25 cellular contexts compared by ENCODE assay signal in the genomic region with DNA sequence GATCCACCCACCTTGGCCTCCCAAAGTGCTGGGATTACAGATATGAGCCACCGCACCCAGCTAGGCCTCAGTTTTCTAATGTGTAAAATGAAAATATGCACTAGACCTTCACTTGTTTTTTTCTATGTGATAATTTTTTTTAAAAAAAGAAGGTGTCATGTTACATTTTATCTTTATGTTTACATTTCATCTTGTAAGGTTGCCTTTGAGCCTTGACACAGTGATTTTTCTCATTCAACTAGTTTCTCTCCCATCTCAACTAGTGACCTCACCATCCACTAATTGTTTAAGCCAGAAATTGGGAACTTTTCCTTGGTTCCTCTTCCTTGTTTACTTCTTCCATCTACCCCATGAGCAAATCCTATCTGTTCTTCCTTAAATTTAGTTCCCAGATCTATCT. TPM values are rescaled to one million over a fixed set of nuclear protein-coding genes. Genes with fewer than 3 reads are reported as not detected.
DNase-seq lines count a peak whose midpoint lies in the region; ATAC-seq, FAIRE-seq and TF ChIP-seq lines count a peak whose summit lies in the region.
"Had no signal": no experiment of that assay in that cellular context is flagged by ENCODE, and none has a peak within 500 bp of the region (broad histone marks: within the 10 kb centered on the region; RNA-seq: fewer than 3 reads in every experiment).

No MANE protein-coding gene starts in this region.

- no peaks in the 10 kb centered on the region for H3K9me3 ChIP-seq in PC-3 (ENCODE audit: low read length)
- no peaks in the 10 kb centered on the region for H3K9me3 ChIP-seq in mammary epithelial cell (replicated peaks; ENCODE audit: insufficient read depth, low read length)
- H3K9me3 ChIP-seq in osteoblast (ENCODE audit: low read depth, low read length), result no peaks in the 10 kb centered on the region
- H3K9me3 ChIP-seq: body of pancreas, gastroesophageal sphincter, psoas muscle, upper lobe of right lung had no signal

- peak overlapping the region; percentile 46 for H3K27ac ChIP-seq in PC-3 (ENCODE audit: low read length)
- H3K27ac ChIP-seq in mammary epithelial cell (ENCODE audit: insufficient read depth, low read depth, low read length), result peak overlapping the region; percentile 65
- peak overlapping the region; percentile 51 for H3K27ac ChIP-seq in osteoblast (ENCODE audit: low read depth, low read length)
- H3K27ac ChIP-seq: body of pancreas, gastroesophageal sphincter, neural progenitor cell, psoas muscle, upper lobe of right lung had no signal

- H3K4me3 ChIP-seq in PC-3 (ENCODE audit: low read length) (no peak overlapping the region), mammary epithelial cell (replicated peaks in 1 of 3; ENCODE audit: insufficient read depth in 1 of 3, low read depth in 2 of 3, low read length in 3 of 3) (no peak overlapping the region), osteoblast (ENCODE audit: insufficient read depth, low read length) (no peak overlapping the region)
- H3K4me3 ChIP-seq: body of pancreas, gastroesophageal sphincter, HAP-1, neural progenitor cell, psoas muscle, upper lobe of right lung had no signal

- intact Hi-C loops in PC-3 (cut with micrococcal nuclease) (no loop called here), mammary epithelial cell (cut with micrococcal nuclease) (loop anchor here (1.0 to 5.0 kb wide), 2 partner anchors 36 to 101 kb away; no protein-coding TSS in a partner anchor)

- H3K4me1 ChIP-seq in PC-3 (ENCODE audit: insufficient read depth, low read length) (peaks cover 22% of the 10 kb centered on the region), mammary epithelial cell (ENCODE audit: insufficient read depth, low read length) (peaks cover 34% of the 10 kb centered on the region), osteoblast (ENCODE audit: insufficient read depth, low read length) (peaks cover 27% of the 10 kb centered on the region)
- H3K4me1 ChIP-seq: gastroesophageal sphincter, neural progenitor cell, psoas muscle, upper lobe of right lung had no signal

- FAIRE-seq in urothelium cell line (lab: Jason Lieb, UNC), result no peak
- FAIRE-seq: GM12891, small intestine had no signal

- H3K9ac ChIP-seq in PC-3 (ENCODE audit: low read length) (no peak overlapping the region), mammary epithelial cell (ENCODE audit: insufficient read depth, low read length) (no peak overlapping the region)
- H3K9ac ChIP-seq: neural progenitor cell had no signal

- DNase-seq in T-helper 1 cell, result no peak
- peak; percentile 29 for DNase-seq in PC-3
- no peak for DNase-seq in mammary epithelial cell
- no peak for DNase-seq in osteoblast (ENCODE audit: insufficient read length, low spot score, missing footprints)
- no peak for DNase-seq in urothelium cell line (ENCODE audit: low spot score)
- DNase-seq in KG1 (lab: John Stamatoyannopoulos, UW), result no peak
- DNase-seq in NCI-H1105 treated with DMSO at 0.1 percent for 48 hours (lab: John Stamatoyannopoulos, UW), result no peak
- DNase-seq: ACHN; activated T-cell treated with anti-CD3 and anti-CD28 coated beads, Interleukin-2, amount 50 U/mL, for 24 hours; body of pancreas; DMS 273 treated with DMSO at 0.1 percent for 48 hours; NCI-H146; NCI-H774; psoas muscle; small intestine; stimulated activated CD4-positive, alpha-beta T cell treated with anti-CD3 and anti-CD28 coated beads, Interleukin-4, amount 100 ng/mL, for 24 hours; upper lobe of right lung had no signal

- H3K4me3 Mint-ChIP-seq in T-helper 1 cell treated with Interleukin-12 subunit alpha and Interleukin-12 subunit beta and Interleukin-4 antibody, amounts not matched to agents 30 μg/mL and 1 μg/mL, for 36 hours, result no peak overlapping the region
- H3K4me3 Mint-ChIP-seq: activated naive CD8-positive, alpha-beta T cell; activated T-cell treated with anti-CD3 and anti-CD28 coated beads, Interleukin-2, amount 50 U/mL, for 24 hours; CD4-positive, CD25-positive, alpha-beta regulatory T cell; neural progenitor cell had no signal

- peaks cover 14% of the 10 kb centered on the region for H3K36me3 Mint-ChIP-seq in T-helper 1 cell treated with Interleukin-12 subunit alpha and Interleukin-12 subunit beta and Interleukin-4 antibody, amounts not matched to agents 30 μg/mL and 1 μg/mL, for 36 hours (ENCODE audit: low read depth)
- H3K36me3 Mint-ChIP-seq: activated naive CD8-positive, alpha-beta T cell; CD4-positive, CD25-positive, alpha-beta regulatory T cell; neural progenitor cell had no signal

- H3K4me1 Mint-ChIP-seq in T-helper 1 cell treated with Interleukin-12 subunit alpha and Interleukin-12 subunit beta and Interleukin-4 antibody, amounts not matched to agents 30 μg/mL and 1 μg/mL, for 36 hours (ENCODE audit: low read depth), result peaks cover 30% of the 10 kb centered on the region

- 100% methylated on average over 1 of the region's 1 CpG for WGBS in mammary epithelial cell (ENCODE audit: low coverage, missing lambda C conversion rate)

- H3K79me2 ChIP-seq in PC-3 (ENCODE audit: low read length), result no peaks in the 10 kb centered on the region
- no peaks in the 10 kb centered on the region for H3K79me2 ChIP-seq in mammary epithelial cell (ENCODE audit: insufficient read depth, low read length)
- no peaks in the 10 kb centered on the region for H3K79me2 ChIP-seq in osteoblast (ENCODE audit: insufficient read depth, low read length)

- no peaks in the 10 kb centered on the region for H3F3A ChIP-seq in PC-3 (ENCODE audit: low read length, unreplicated experiment)

- H3K36me3 ChIP-seq in PC-3 (ENCODE audit: low read depth, low read length) (no peaks in the 10 kb centered on the region), mammary epithelial cell (ENCODE audit: insufficient read depth, low read length) (no peaks in the 10 kb centered on the region), osteoblast (ENCODE audit: insufficient read depth, low read length) (no peaks in the 10 kb centered on the region)
- H3K36me3 ChIP-seq: gastroesophageal sphincter, HAP-1, neural progenitor cell, upper lobe of right lung had no signal

- ATAC-seq in PC-3, result peak; percentile 51; the same call in 1 of the 2 replicates
- ATAC-seq: body of pancreas, gastroesophageal sphincter, left lobe of liver, psoas muscle, upper lobe of right lung had no signal

- BruUV-seq in PC-3 (replicated peaks; lab: Mats Ljungman, UMichigan) (no TSS peak), mammary epithelial cell (replicated peaks; lab: Mats Ljungman, UMichigan) (no TSS peak)

- peak overlapping the region; percentile 39 for H3K4me2 ChIP-seq in PC-3 (ENCODE audit: low read length)
- no peak overlapping the region for H3K4me2 ChIP-seq in mammary epithelial cell (ENCODE audit: insufficient read depth, low read depth, low read length)
- H3K4me2 ChIP-seq in osteoblast (ENCODE audit: insufficient read depth, low read length), result no peak overlapping the region
- H3K4me2 ChIP-seq: neural progenitor cell had no signal

- no peak for TF ChIP-seq CTCF in PC-3 (conservative IDR thresholded peaks at IDR 0.05; ENCODE audit: low read depth, low read length)
- no peak for TF ChIP-seq CTCF in mammary epithelial cell (conservative IDR thresholded peaks at IDR 0.05 in 1 of 2, IDR thresholded peaks at IDR 0.05 in 1 of 2; ENCODE audit: extremely low read depth in 1 of 2, insufficient read depth in 1 of 2, low read depth in 1 of 2, low read length in 2 of 2)
- no peak for TF ChIP-seq CTCF in osteoblast (IDR thresholded peaks at IDR 0.05; ENCODE audit: extremely low read depth, low read depth, low read length)

- in situ Hi-C loops in mammary epithelial cell (cut with MboI; ENCODE audit: low sequenced_read_pairs in 2 of 2), result no loop called here

- CTCF ChIA-PET in PC-3 (lab: Charles Lee), result interaction anchor here (0.6 kb wide), 1 partner anchor 43 kb away, joined by 3 read pairs; no protein-coding TSS in a partner anchor
- CTCF ChIA-PET in mammary epithelial cell (lab: Charles Lee; ENCODE audit: low non-redundant PET), result no interaction called here

- H3K9me2 ChIP-seq in PC-3 (replicated peaks; ENCODE audit: low read length), result no peaks in the 10 kb centered on the region

- H3K27me3 Mint-ChIP-seq in T-helper 1 cell treated with Interleukin-12 subunit alpha and Interleukin-12 subunit beta and Interleukin-4 antibody, amounts not matched to agents 30 μg/mL and 1 μg/mL, for 36 hours (ENCODE audit: low read depth), result no peaks in the 10 kb centered on the region
- H3K27me3 Mint-ChIP-seq: activated naive CD8-positive, alpha-beta T cell; activated T-cell treated with anti-CD3 and anti-CD28 coated beads, Interleukin-2, amount 50 U/mL, for 24 hours; CD4-positive, CD25-positive, alpha-beta regulatory T cell had no signal

- H3K27me3 ChIP-seq in PC-3 (ENCODE audit: low read length), result no peaks in the 10 kb centered on the region
- H3K27me3 ChIP-seq in mammary epithelial cell (ENCODE audit: insufficient read depth, low read length), result no peaks in the 10 kb centered on the region
- no peaks in the 10 kb centered on the region for H3K27me3 ChIP-seq in osteoblast (ENCODE audit: insufficient read depth, low read length)
- H3K27me3 ChIP-seq: body of pancreas, gastroesophageal sphincter, neural progenitor cell, upper lobe of right lung had no signal

- peaks cover 7% of the 10 kb centered on the region for H3K9me3 Mint-ChIP-seq in T-helper 1 cell treated with Interleukin-12 subunit alpha and Interleukin-12 subunit beta and Interleukin-4 antibody, amounts not matched to agents 30 μg/mL and 1 μg/mL, for 36 hours
- H3K9me3 Mint-ChIP-seq: activated T-cell treated with anti-CD3 and anti-CD28 coated beads, Interleukin-2, amount 50 U/mL, for 24 hours had no signal

- H2AFZ ChIP-seq in PC-3 (ENCODE audit: low read length), result no peak overlapping the region
- no peak overlapping the region for H2AFZ ChIP-seq in mammary epithelial cell (ENCODE audit: low read depth, low read length)
- peak overlapping the region; percentile 46 for H2AFZ ChIP-seq in osteoblast (ENCODE audit: low read length)
- H2AFZ ChIP-seq: neural progenitor cell had no signal

- peak overlapping the region; percentile 16 for H3K27ac Mint-ChIP-seq in T-helper 1 cell treated with Interleukin-12 subunit alpha and Interleukin-12 subunit beta and Interleukin-4 antibody, amounts not matched to agents 30 μg/mL and 1 μg/mL, for 36 hours
- H3K27ac Mint-ChIP-seq: activated naive CD8-positive, alpha-beta T cell; activated T-cell treated with anti-CD3 and anti-CD28 coated beads, Interleukin-2, amount 50 U/mL, for 24 hours; neural progenitor cell had no signal

- POLR2A ChIA-PET in PC-3 (lab: Charles Lee; ENCODE audit: unreplicated experiment), result interaction anchor here (1.2 kb wide), 1 partner anchor 191 kb away, joined by 3 read pairs; no protein-coding TSS in a partner anchor

- H4K20me1 ChIP-seq in PC-3 (ENCODE audit: low read length) (no peaks in the 10 kb centered on the region), mammary epithelial cell (ENCODE audit: insufficient read depth, low read length) (no peaks in the 10 kb centered on the region), osteoblast (ENCODE audit: insufficient read depth, low read length) (no peaks in the 10 kb centered on the region)

- dilution Hi-C loops in mammary epithelial cell (cut with HindIII; ENCODE audit: low sequenced_read_pairs), result no loop called here

RNA-seq across cellular contexts. Expression of a gene that starts 21.5 kb away (rescaled TPM):
- total RNA-seq in PC-3 (2014; rRNA removed) (0.15 TPM in 1 of 2 replicates, not detected in the other), mammary epithelial cell (not detected), osteoblast (under 0.01 TPM in 1 of 2 replicates, not detected in the other)
- 0.06 TPM for polyA plus RNA-seq in mammary epithelial cell
- not detected for polyA minus RNA-seq in mammary epithelial cell
- total RNA-seq: body of pancreas; CD4-positive, CD25-positive, alpha-beta regulatory T cell; gastroesophageal sphincter; upper lobe of right lung had no signal
- polyA plus RNA-seq: CD4-positive, CD25-positive, alpha-beta regulatory T cell had no signal
